8 cellular contexts compared by ENCODE assay signal in the genomic region with DNA sequence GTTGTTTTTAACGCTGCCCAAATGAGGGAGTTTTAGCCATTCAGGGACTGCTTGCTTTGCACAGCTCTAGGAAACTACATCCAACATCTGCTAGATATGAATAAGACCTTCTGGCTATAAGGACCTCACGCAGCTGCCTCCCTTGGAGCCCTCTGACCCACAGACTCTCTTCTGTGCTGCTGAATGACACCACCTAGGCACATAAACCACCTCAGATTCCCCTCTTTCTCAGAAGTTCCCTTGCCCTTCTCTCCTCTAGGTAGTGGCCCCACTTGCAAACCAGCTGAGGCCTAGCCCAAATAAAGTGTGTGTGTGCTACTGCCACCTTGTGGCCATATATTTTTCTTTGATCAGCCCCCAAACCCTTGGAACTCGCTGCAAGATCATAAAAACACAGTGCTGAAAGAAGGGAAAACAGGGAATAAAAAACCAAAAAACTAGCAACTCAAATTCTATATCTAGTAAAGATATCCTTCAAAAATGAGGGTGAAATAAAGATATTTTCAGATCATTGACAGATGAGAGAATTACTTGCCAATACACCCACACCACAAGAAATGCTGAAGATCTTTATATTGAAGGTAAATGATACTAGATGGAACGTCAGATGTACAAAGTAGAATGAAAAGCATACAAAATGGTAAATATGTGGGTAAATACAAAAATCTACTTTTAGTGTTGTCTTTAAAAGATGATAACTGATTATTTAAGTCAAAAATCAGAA.
DNase-seq lines count a peak whose midpoint lies in the region; ATAC-seq and TF ChIP-seq lines count a peak whose summit lies in the region.

No MANE protein-coding gene starts in this region.

- peak; percentile 72 for ATAC-seq in GM18520 (IDR thresholded peaks at IDR 0.05; ENCODE audit: unreplicated experiment)
- peak; percentile 97 for ATAC-seq in HG02943 (IDR thresholded peaks at IDR 0.05; ENCODE audit: low read depth, unreplicated experiment)
- no peak for ATAC-seq in gastroesophageal sphincter

- no peak for TF ChIP-seq EP300 in gastroesophageal sphincter (IDR thresholded peaks at IDR 0.05)

- no peaks in the 10 kb centered on the region for H3K9me3 ChIP-seq in gastroesophageal sphincter

- H3K4me3 ChIP-seq in BJ (ENCODE audit: low read depth, low read length) (no peak overlapping the region), gastroesophageal sphincter (no peak overlapping the region)

- no peak for DNase-seq in BJ (ENCODE audit: low read depth)
- peak; percentile 66 for DNase-seq in NCI-H82 (lab: John Stamatoyannopoulos, UW)
- peak; percentile 53 for DNase-seq in activated CD8-positive, alpha-beta memory T cell treated with anti-CD3 and anti-CD28 coated beads, Interleukin-2, amount 50 U/mL, for 48 hours
- peak; percentile 52 for DNase-seq in pons (ENCODE audit: low spot score)
- DNase-seq in epidermal melanocyte (ENCODE audit: insufficient read length, low spot score): no peak

- TF ChIP-seq POLR2A in gastroesophageal sphincter (IDR thresholded peaks at IDR 0.05): no peak

- POLR2A ChIA-PET in BJ (lab: Charles Lee): no interaction called here

- H3K27me3 ChIP-seq in BJ (ENCODE audit: control insufficient read depth, insufficient read depth, low read length) (no peaks in the 10 kb centered on the region), gastroesophageal sphincter (no peaks in the 10 kb centered on the region)

- no peaks in the 10 kb centered on the region for H3K36me3 ChIP-seq in BJ (ENCODE audit: control insufficient read depth, insufficient read depth, low read length)
- H3K36me3 ChIP-seq in gastroesophageal sphincter: no peaks in the 10 kb centered on the region

- H3K27ac ChIP-seq in gastroesophageal sphincter: no peak overlapping the region

- 49 to 78% methylated on average over 3 of the region's 4 CpGs for WGBS in gastroesophageal sphincter (ENCODE audit: low coverage in 1 of 2), 2 donors

- CTCF ChIA-PET in BJ (lab: Yijun Ruan, JAX): interaction anchor here (0.6 to 3.5 kb wide), 18 partner anchors 9 to 561 kb away, joined by 3 to 18 read pairs (median 4); no protein-coding TSS in a partner anchor

- TF ChIP-seq CTCF in BJ (IDR thresholded peaks at IDR 0.05; ENCODE audit: insufficient read depth, low read depth, low read length) (peak; percentile 67), gastroesophageal sphincter (IDR thresholded peaks at IDR 0.05) (peak; percentile 35 to 63 (median 46))

- H3K4me1 ChIP-seq in gastroesophageal sphincter: no peaks in the 10 kb centered on the region

Comparison
In these comparisons a context has a peak if more than half of its experiments do, and no peak if none do; other contexts are left out.
1. DNase-seq: peak in NCI-H82 (single experiment), activated CD8-positive, alpha-beta memory T cell treated with anti-CD3 and anti-CD28 coated beads, Interleukin-2, amount 50 U/mL, for 48 hours (single experiment) and pons (single experiment); none in BJ (single experiment) and epidermal melanocyte (single experiment).